In genomic region chr1:192604979-192605620, GRCh38 we compare ENCODE assay signal across 11 cellular contexts. TPM values are rescaled to one million over a fixed set of nuclear protein-coding genes. Genes with fewer than 3 reads are reported as not detected.
DNase-seq lines count a peak whose midpoint lies in the region; TF ChIP-seq lines count a peak whose summit lies in the region.
"Had no signal": no experiment of that assay in that cellular context is flagged by ENCODE, and none has a peak within 500 bp of the region (broad histone marks: within the 10 kb centered on the region; RNA-seq: fewer than 3 reads in every experiment).

No MANE protein-coding gene starts in this region.

- DNase-seq in GF-D8 (lab: John Stamatoyannopoulos, UW) (peak; percentile 22), HFFc6 (peak; percentile 58), LHCN-M2 (ENCODE audit: low read depth) (peak; percentile 91), fibroblast of gingiva (ENCODE audit: low read depth) (peak; percentile 42), NCI-H128 (lab: John Stamatoyannopoulos, UW; ENCODE audit: unreplicated experiment) (no peak), nephron progenitor cell (no peak)
- no peak for DNase-seq in effector memory CD4-positive, alpha-beta T cell
- DNase-seq in activated T-cell treated with anti-CD3 and anti-CD28 coated beads, Interleukin-2, amount 50 U/mL, for 24 hours = no peak
- DNase-seq: NCI-H524 treated with DMSO at 0.1 percent for 48 hours had no signal

- no peaks in the 10 kb centered on the region for H3K36me3 Mint-ChIP-seq in HFFc6 (ENCODE audit: low read depth)
- no peaks in the 10 kb centered on the region for H3K36me3 Mint-ChIP-seq in activated T-cell treated with anti-CD3 and anti-CD28 coated beads, Interleukin-2, amount 50 U/mL, for 24 hours (ENCODE audit: low read depth)
- no peaks in the 10 kb centered on the region for H3K36me3 Mint-ChIP-seq in nephron progenitor cell (ENCODE audit: low read depth)
- H3K36me3 Mint-ChIP-seq: CD8-positive, alpha-beta memory T cell had no signal

- no peak overlapping the region for H3K4me3 ChIP-seq in effector memory CD4-positive, alpha-beta T cell (ENCODE audit: insufficient read depth, low read depth, low read length, poor library complexity, severe bottlenecking)

- H3K27me3 ChIP-seq in effector memory CD4-positive, alpha-beta T cell (replicated peaks; ENCODE audit: control insufficient read depth, insufficient read depth, low read length, poor library complexity, severe bottlenecking) = no peaks in the 10 kb centered on the region

- peaks cover 3% of the 10 kb centered on the region for H3K4me1 ChIP-seq in effector memory CD4-positive, alpha-beta T cell (ENCODE audit: control insufficient read depth, insufficient read depth, low read length, poor library complexity, severe bottlenecking)

- H3K4me3 Mint-ChIP-seq in HFFc6 (no peak overlapping the region), nephron progenitor cell (no peak overlapping the region)
- no peak overlapping the region for H3K4me3 Mint-ChIP-seq in activated T-cell treated with anti-CD3 and anti-CD28 coated beads, Interleukin-2, amount 50 U/mL, for 24 hours
- H3K4me3 Mint-ChIP-seq: CD8-positive, alpha-beta memory T cell had no signal

- no peaks in the 10 kb centered on the region for H3K9me3 Mint-ChIP-seq in HFFc6
- H3K9me3 Mint-ChIP-seq in activated T-cell treated with anti-CD3 and anti-CD28 coated beads, Interleukin-2, amount 50 U/mL, for 24 hours = no peaks in the 10 kb centered on the region
- no peaks in the 10 kb centered on the region for H3K9me3 Mint-ChIP-seq in nephron progenitor cell
- H3K9me3 Mint-ChIP-seq: CD8-positive, alpha-beta memory T cell had no signal

- TF ChIP-seq CTCF in HFFc6 (IDR thresholded peaks at IDR 0.05) (no peak), nephron progenitor cell (IDR thresholded peaks at IDR 0.05) (no peak)

- H3K4me1 Mint-ChIP-seq in HFFc6 (ENCODE audit: low read depth) = peaks cover 33% of the 10 kb centered on the region
- peaks cover 47% of the 10 kb centered on the region for H3K4me1 Mint-ChIP-seq in activated T-cell treated with anti-CD3 and anti-CD28 coated beads, Interleukin-2, amount 50 U/mL, for 24 hours (ENCODE audit: low read depth)
- peaks cover 5% of the 10 kb centered on the region for H3K4me1 Mint-ChIP-seq in nephron progenitor cell

- H3K9me3 ChIP-seq in effector memory CD4-positive, alpha-beta T cell (ENCODE audit: control insufficient read depth, low read length) = no peaks in the 10 kb centered on the region

- H3K36me3 ChIP-seq in effector memory CD4-positive, alpha-beta T cell (ENCODE audit: control insufficient read depth, insufficient read depth, low read length) = no peaks in the 10 kb centered on the region

- H3K27ac Mint-ChIP-seq in HFFc6 = no peak overlapping the region; the same call in 1 of the 2 replicates
- no peak overlapping the region for H3K27ac Mint-ChIP-seq in activated T-cell treated with anti-CD3 and anti-CD28 coated beads, Interleukin-2, amount 50 U/mL, for 24 hours
- no peak overlapping the region for H3K27ac Mint-ChIP-seq in nephron progenitor cell

- H3K27me3 Mint-ChIP-seq in HFFc6 (ENCODE audit: insufficient read depth) (no peaks in the 10 kb centered on the region), nephron progenitor cell (ENCODE audit: low read depth, poor library complexity) (no peaks in the 10 kb centered on the region)
- H3K27me3 Mint-ChIP-seq in activated T-cell treated with anti-CD3 and anti-CD28 coated beads, Interleukin-2, amount 50 U/mL, for 24 hours = no peaks in the 10 kb centered on the region

- no peak overlapping the region for H3K27ac ChIP-seq in effector memory CD4-positive, alpha-beta T cell (ENCODE audit: insufficient read depth, low read length, poor library complexity, severe bottlenecking)

RNA-seq across cellular contexts. Expression of gene RGS1, which starts 29.5 kb away (rescaled TPM):
- not detected for total RNA-seq in HFFc6 (2021; fragmentation: NEBNext Ultra II Directional; extraction: Animal tissue kit (Norgen Biotek cat#: 25700))
- 0.11 and 0.19 TPM in 2 replicates for total RNA-seq in LHCN-M2 (2014; rRNA removed)
- polyA plus RNA-seq in LHCN-M2 (2012) = not detected
- total RNA-seq: kidney epithelial cell had no signal

RNA-seq across cellular contexts. Expression of gene RGS13, which starts 30.8 kb away (rescaled TPM):
- not detected for total RNA-seq in HFFc6 (2021; fragmentation: NEBNext Ultra II Directional; extraction: Animal tissue kit (Norgen Biotek cat#: 25700))
- total RNA-seq in LHCN-M2 (2014; rRNA removed) = not detected in 2 replicates
- not detected for polyA plus RNA-seq in LHCN-M2 (2012)
- total RNA-seq: kidney epithelial cell had no signal
- polyA plus RNA-seq: CD8-positive, alpha-beta memory T cell had no signal

Comparison
In these comparisons a context has a peak if more than half of its experiments do, and no peak if none do; other contexts are left out.
1. DNase-seq: peak in GF-D8 (single experiment), HFFc6 (single experiment), LHCN-M2 (single experiment) and fibroblast of gingiva (single experiment); none in effector memory CD4-positive, alpha-beta T cell (0 of 3), activated T-cell treated with anti-CD3 and anti-CD28 coated beads, Interleukin-2, amount 50 U/mL, for 24 hours (single experiment), NCI-H128 (single experiment) and nephron progenitor cell (single experiment).